ENCODE assay signal across 9 cellular contexts in genomic region chr14:98931911-98932310, GRCh38.
DNase-seq lines count a peak whose midpoint lies in the region; ATAC-seq lines count a peak whose summit lies in the region.
"Had no signal": no experiment of that assay in that cellular context is flagged by ENCODE, and none has a peak within 500 bp of the region (broad histone marks: within the 10 kb centered on the region; RNA-seq: fewer than 3 reads in every experiment).

No MANE protein-coding gene starts in this region.

- H3K4me1 Mint-ChIP-seq in effector memory CD8-positive, alpha-beta T cell (ENCODE audit: low read depth in 2 of 2) = peaks cover 29 to 30% of the 10 kb centered on the region in 2 donors

- H3K4me3 Mint-ChIP-seq in effector memory CD8-positive, alpha-beta T cell = peak overlapping the region; percentile 75 to 76

- ATAC-seq in effector memory CD8-positive, alpha-beta T cell (replicated peaks) = peak; percentile 100

- H3K27me3 Mint-ChIP-seq in effector memory CD8-positive, alpha-beta T cell = no peaks in the 10 kb centered on the region

- peaks cover 0 to 6% of the 10 kb centered on the region in 2 donors for H3K9me3 Mint-ChIP-seq in effector memory CD8-positive, alpha-beta T cell

- DNase-seq in MV-4-11 (lab: John Stamatoyannopoulos, UW) (peak; percentile 38), activated T-cell treated with anti-CD3 and anti-CD28 coated beads for 1 hour (ENCODE audit: low read depth) (peak; percentile 50), GM03348 (ENCODE audit: low spot score) (no peak), UCSD-AML1 (lab: John Stamatoyannopoulos, UW; ENCODE audit: unreplicated experiment) (no peak), NCI-H345 (lab: John Stamatoyannopoulos, UW) (no peak), medulla oblongata (ENCODE audit: extremely low spot score) (no peak)
- peak; percentile 68 to 74 (median 69) for DNase-seq in effector memory CD8-positive, alpha-beta T cell
- peak; percentile 41 for DNase-seq in stimulated activated CD8-positive, alpha-beta memory T cell treated with anti-CD3 and anti-CD28 coated beads, Interleukin-12 subunit alpha, Interleukin-12 subunit beta, amount 100 ng/mL, for 1 hour (ENCODE audit: low read depth)
- DNase-seq: NCI-H1092 had no signal

- H3K27ac Mint-ChIP-seq in effector memory CD8-positive, alpha-beta T cell = peak overlapping the region; percentile 92

- peaks cover 5% of the 10 kb centered on the region for H3K36me3 Mint-ChIP-seq in effector memory CD8-positive, alpha-beta T cell (ENCODE audit: insufficient read depth)

Comparison
In these comparisons a context has a peak if more than half of its experiments do, and no peak if none do; other contexts are left out.
1. DNase-seq: peak in MV-4-11 (single experiment), activated T-cell treated with anti-CD3 and anti-CD28 coated beads for 1 hour (single experiment), effector memory CD8-positive, alpha-beta T cell (3 of 3) and stimulated activated CD8-positive, alpha-beta memory T cell treated with anti-CD3 and anti-CD28 coated beads, Interleukin-12 subunit alpha, Interleukin-12 subunit beta, amount 100 ng/mL, for 1 hour (single experiment); none in GM03348 (single experiment), UCSD-AML1 (single experiment), NCI-H345 (single experiment) and medulla oblongata (single experiment).